Comparison of ENCODE assay signal across 15 cellular contexts in the genomic region with DNA sequence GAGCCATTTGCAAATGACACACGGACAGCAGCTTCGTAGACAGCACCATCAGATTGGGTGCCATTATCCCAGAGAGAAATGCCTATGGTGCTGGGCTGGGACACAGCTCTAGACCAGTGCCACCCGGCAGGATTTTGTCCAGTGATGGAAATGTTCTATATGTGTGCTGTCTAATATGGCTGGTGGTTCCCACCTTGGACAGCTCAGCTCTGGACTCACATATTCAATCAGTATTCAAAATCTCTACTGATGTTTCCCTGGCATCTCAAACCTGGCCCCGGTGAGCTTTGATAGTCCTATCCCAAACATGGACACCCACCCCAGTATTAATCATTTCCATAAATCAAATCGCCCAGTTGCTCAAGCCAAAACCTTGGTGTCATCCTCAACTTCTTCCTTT. TPM values are rescaled to one million over a fixed set of nuclear protein-coding genes. Genes with fewer than 3 reads are reported as not detected.
DNase-seq lines count a peak whose midpoint lies in the region; ATAC-seq and TF ChIP-seq lines count a peak whose summit lies in the region.
"Had no signal": no experiment of that assay in that cellular context is flagged by ENCODE, and none has a peak within 500 bp of the region (broad histone marks: within the 10 kb centered on the region; RNA-seq: fewer than 3 reads in every experiment).

No MANE protein-coding gene starts in this region.

- ATAC-seq in GM19351 (IDR thresholded peaks at IDR 0.05; ENCODE audit: unreplicated experiment), result no peak
- ATAC-seq: HCT116, K562 had no signal

- H3K36me3 Mint-ChIP-seq in chondrocyte (ENCODE audit: low read depth), result no peaks in the 10 kb centered on the region
- H3K36me3 Mint-ChIP-seq: CD4-positive, CD25-positive, alpha-beta regulatory T cell had no signal

- H3K9me3 Mint-ChIP-seq in chondrocyte (ENCODE audit: low read depth), result no peaks in the 10 kb centered on the region
- H3K9me3 Mint-ChIP-seq: CD4-positive, CD25-positive, alpha-beta regulatory T cell had no signal

- TF ChIP-seq CTCF in chondrocyte (IDR thresholded peaks at IDR 0.05), result no peak

- TF ChIP-seq RAD21 in Ishikawa (IDR thresholded peaks at IDR 0.05; ENCODE audit: low read depth), result no peak

- H3K27ac ChIP-seq in layer of hippocampus (ENCODE audit: low read depth, low read length) (peak overlapping the region; percentile 35), temporal lobe (ENCODE audit: low read depth, low read length) (peak overlapping the region; percentile 82)
- H3K27ac ChIP-seq: GM23248 had no signal

- H3K27ac Mint-ChIP-seq in chondrocyte (ENCODE audit: unreplicated experiment), result no peak overlapping the region

- H3K27me3 Mint-ChIP-seq in chondrocyte (ENCODE audit: low read depth), result peaks cover 30% of the 10 kb centered on the region

- TF ChIP-seq EP300 in Ishikawa (IDR thresholded peaks at IDR 0.05; ENCODE audit: borderline replicate concordance), result no peak

- intact Hi-C loops in cardiac septum (cut with DNase I), result no loop called here

- no peaks in the 10 kb centered on the region for H3K27me3 ChIP-seq in layer of hippocampus (ENCODE audit: control insufficient read depth, insufficient read depth, low read length)

- DNase-seq in chondrocyte (ENCODE audit: low spot score) (peak; percentile 7), cardiac septum (ENCODE audit: low spot score) (no peak), SK-N-DZ (ENCODE audit: low spot score) (no peak)
- DNase-seq: ACHN; BE2C; C1 segment of cervical spinal cord; Caco-2; CD4-positive, CD25-positive, alpha-beta regulatory T cell; GM23248 had no signal

- H3K4me3 Mint-ChIP-seq in chondrocyte (ENCODE audit: unreplicated experiment), result no peak overlapping the region
- H3K4me3 Mint-ChIP-seq: CD4-positive, CD25-positive, alpha-beta regulatory T cell had no signal

- H3K4me1 Mint-ChIP-seq in chondrocyte (ENCODE audit: low read depth), result no peaks in the 10 kb centered on the region
- H3K4me1 Mint-ChIP-seq: CD4-positive, CD25-positive, alpha-beta regulatory T cell had no signal

TF ChIP-seq in Ishikawa, 13 proteins besides CTCF, POLR2A, EP300 and RAD21:
- no peak for TF ChIP-seq CEBPB (IDR thresholded peaks at IDR 0.05)
- TF ChIP-seq, protein P1, sequence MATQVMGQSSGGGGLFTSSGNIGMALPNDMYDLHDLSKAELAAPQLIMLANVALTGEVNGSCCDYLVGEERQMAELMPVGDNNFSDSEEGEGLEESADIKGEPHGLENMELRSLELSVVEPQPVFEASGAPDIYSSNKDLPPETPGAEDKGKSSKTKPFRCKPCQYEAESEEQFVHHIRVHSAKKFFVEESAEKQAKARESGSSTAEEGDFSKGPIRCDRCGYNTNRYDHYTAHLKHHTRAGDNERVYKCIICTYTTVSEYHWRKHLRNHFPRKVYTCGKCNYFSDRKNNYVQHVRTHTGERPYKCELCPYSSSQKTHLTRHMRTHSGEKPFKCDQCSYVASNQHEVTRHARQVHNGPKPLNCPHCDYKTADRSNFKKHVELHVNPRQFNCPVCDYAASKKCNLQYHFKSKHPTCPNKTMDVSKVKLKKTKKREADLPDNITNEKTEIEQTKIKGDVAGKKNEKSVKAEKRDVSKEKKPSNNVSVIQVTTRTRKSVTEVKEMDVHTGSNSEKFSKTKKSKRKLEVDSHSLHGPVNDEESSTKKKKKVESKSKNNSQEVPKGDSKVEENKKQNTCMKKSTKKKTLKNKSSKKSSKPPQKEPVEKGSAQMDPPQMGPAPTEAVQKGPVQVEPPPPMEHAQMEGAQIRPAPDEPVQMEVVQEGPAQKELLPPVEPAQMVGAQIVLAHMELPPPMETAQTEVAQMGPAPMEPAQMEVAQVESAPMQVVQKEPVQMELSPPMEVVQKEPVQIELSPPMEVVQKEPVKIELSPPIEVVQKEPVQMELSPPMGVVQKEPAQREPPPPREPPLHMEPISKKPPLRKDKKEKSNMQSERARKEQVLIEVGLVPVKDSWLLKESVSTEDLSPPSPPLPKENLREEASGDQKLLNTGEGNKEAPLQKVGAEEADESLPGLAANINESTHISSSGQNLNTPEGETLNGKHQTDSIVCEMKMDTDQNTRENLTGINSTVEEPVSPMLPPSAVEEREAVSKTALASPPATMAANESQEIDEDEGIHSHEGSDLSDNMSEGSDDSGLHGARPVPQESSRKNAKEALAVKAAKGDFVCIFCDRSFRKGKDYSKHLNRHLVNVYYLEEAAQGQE (IDR thresholded peaks at IDR 0.05; ENCODE audit: low read depth), result peak; percentile 65
- TF ChIP-seq EGR1 (IDR thresholded peaks at IDR 0.05), result no peak

RNA-seq across cellular contexts. Expression of a gene that starts 23.0 kb away (rescaled TPM):
- total RNA-seq in chondrocyte (not detected in 3 replicates), temporal lobe (0.49 TPM), cardiac septum (not detected)
- not detected in 2 replicates for polyA plus RNA-seq in SK-N-DZ (2014; cell fraction: cytosol; rRNA removed)
- not detected in 2 replicates for polyA plus RNA-seq in SK-N-DZ (2014; cell fraction: nucleus; rRNA removed)
- total RNA-seq: GM23248, K562 had no signal
- polyA plus RNA-seq: CD4-positive, CD25-positive, alpha-beta regulatory T cell; GM23248; K562 had no signal

RNA-seq across cellular contexts. Expression of a gene that starts 51.0 kb away (rescaled TPM):
- total RNA-seq in chondrocyte (2.7 to 3.4 TPM in 2 of 3 replicates, not detected in the other), temporal lobe (0.74 TPM), cardiac septum (4.9 TPM)
- not detected in 2 replicates for polyA plus RNA-seq in SK-N-DZ (2014; cell fraction: cytosol; rRNA removed)
- polyA plus RNA-seq in SK-N-DZ (2014; cell fraction: nucleus; rRNA removed), result not detected in 2 replicates
